In the genomic region with DNA sequence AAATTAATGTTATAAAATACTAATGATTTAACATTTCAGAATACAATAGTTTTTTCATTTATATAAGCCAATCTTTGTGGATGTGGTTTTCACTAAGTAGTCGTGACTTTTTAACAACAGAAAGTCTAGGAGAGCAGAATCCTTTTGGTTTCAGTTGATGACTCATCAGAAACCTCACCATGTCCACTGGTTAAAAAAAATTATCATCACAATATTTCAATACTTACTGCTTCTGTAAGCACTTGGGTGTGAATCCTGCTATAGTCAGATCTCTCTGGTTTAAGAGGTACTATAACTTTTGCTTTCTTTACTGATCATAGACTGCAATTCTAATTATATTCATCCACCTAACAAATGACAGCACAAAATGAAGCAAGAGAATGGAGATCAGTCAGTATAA, we compare ENCODE assay signal across 10 cellular contexts.
DNase-seq lines count a peak whose midpoint lies in the region; ATAC-seq lines count a peak whose summit lies in the region.
"Had no signal": no experiment of that assay in that cellular context is flagged by ENCODE, and none has a peak within 500 bp of the region (broad histone marks: within the 10 kb centered on the region; RNA-seq: fewer than 3 reads in every experiment).

No MANE protein-coding gene starts in this region.

- no peak for DNase-seq in activated CD8-positive, alpha-beta memory T cell treated with anti-CD3 and anti-CD28 coated beads, Interleukin-2, amount 10 ng/mL, durations not matched to agents 7 days and 5 days
- no peak for DNase-seq in activated CD8-positive, alpha-beta memory T cell treated with anti-CD3 and anti-CD28 coated beads for 24 hours
- DNase-seq in LoVo (ENCODE audit: low spot score) (peak; percentile 22), myocyte (ENCODE audit: low read depth) (peak; percentile 27), SK-N-DZ (ENCODE audit: low spot score) (no peak), HK-2 (ENCODE audit: unreplicated experiment) (no peak), NCI-H2227 treated with DMSO at 0.1 percent for 48 hours (lab: John Stamatoyannopoulos, UW) (no peak)
- DNase-seq: mesendoderm had no signal

- peaks cover 6% of the 10 kb centered on the region for H3K4me1 Mint-ChIP-seq in activated CD8-positive, alpha-beta memory T cell treated with anti-CD3 and anti-CD28 coated beads, Interleukin-2, amount 10 ng/mL, durations not matched to agents 7 days and 5 days

- H3K4me3 Mint-ChIP-seq in activated CD8-positive, alpha-beta memory T cell treated with anti-CD3 and anti-CD28 coated beads, Interleukin-2, amount 10 ng/mL, durations not matched to agents 7 days and 5 days, result no peak overlapping the region
- H3K4me3 Mint-ChIP-seq: dendritic cell treated with granulocyte-macrophage colony-stimulating factor and Interleukin-4, amounts not matched to agents 40 ng/mL and 50 ng/mL, for 4 days had no signal

- no peaks in the 10 kb centered on the region for H3K36me3 Mint-ChIP-seq in activated CD8-positive, alpha-beta memory T cell treated with anti-CD3 and anti-CD28 coated beads, Interleukin-2, amount 10 ng/mL, durations not matched to agents 7 days and 5 days

- peaks cover 3% of the 10 kb centered on the region for H3K27me3 Mint-ChIP-seq in activated CD8-positive, alpha-beta memory T cell treated with anti-CD3 and anti-CD28 coated beads, Interleukin-2, amount 10 ng/mL, durations not matched to agents 7 days and 5 days
- H3K27me3 Mint-ChIP-seq: dendritic cell treated with granulocyte-macrophage colony-stimulating factor and Interleukin-4, amounts not matched to agents 40 ng/mL and 50 ng/mL, for 4 days had no signal

- CTCF ChIA-PET in activated CD8-positive, alpha-beta memory T cell treated with anti-CD3 and anti-CD28 coated beads, Interleukin-2, amount 10 ng/mL, durations not matched to agents 7 days and 5 days (lab: Charles Lee), result no interaction called here

- H3K27ac Mint-ChIP-seq in activated CD8-positive, alpha-beta memory T cell treated with anti-CD3 and anti-CD28 coated beads, Interleukin-2, amount 10 ng/mL, durations not matched to agents 7 days and 5 days, result no peak overlapping the region
- H3K27ac Mint-ChIP-seq: dendritic cell treated with granulocyte-macrophage colony-stimulating factor and Interleukin-4, amounts not matched to agents 40 ng/mL and 50 ng/mL, for 4 days had no signal

- ATAC-seq in activated CD8-positive, alpha-beta memory T cell treated with anti-CD3 and anti-CD28 coated beads, Interleukin-2, amount 10 ng/mL, durations not matched to agents 7 days and 5 days, result peak; percentile 63
- peak; percentile 88 for ATAC-seq in HG02678 (IDR thresholded peaks at IDR 0.05; ENCODE audit: unreplicated experiment)

- H3K9me3 Mint-ChIP-seq in activated CD8-positive, alpha-beta memory T cell treated with anti-CD3 and anti-CD28 coated beads, Interleukin-2, amount 10 ng/mL, durations not matched to agents 7 days and 5 days (ENCODE audit: low read depth), result no peaks in the 10 kb centered on the region

Comparison
In these comparisons a context has a peak if more than half of its experiments do, and no peak if none do; other contexts are left out.
1. DNase-seq: peak in LoVo (single experiment) and myocyte (single experiment); none in activated CD8-positive, alpha-beta memory T cell treated with anti-CD3 and anti-CD28 coated beads, Interleukin-2, amount 10 ng/mL, durations not matched to agents 7 days and 5 days (single experiment), activated CD8-positive, alpha-beta memory T cell treated with anti-CD3 and anti-CD28 coated beads for 24 hours (single experiment), SK-N-DZ (single experiment), HK-2 (single experiment) and NCI-H2227 treated with DMSO at 0.1 percent for 48 hours (single experiment).